ENCODE assay signal across 8 cellular contexts in genomic region chr1:246753670-246754535, GRCh38. TPM values are rescaled to one million over a fixed set of nuclear protein-coding genes. Genes with fewer than 3 reads are reported as not detected.
DNase-seq lines count a peak whose midpoint lies in the region; ATAC-seq and TF ChIP-seq lines count a peak whose summit lies in the region.

No MANE protein-coding gene starts in this region.

- H3K4me1 Mint-ChIP-seq in activated CD4-positive, alpha-beta memory T cell treated with anti-CD3 and anti-CD28 coated beads, Interleukin-2, amount 10 ng/mL, durations not matched to agents 7 days and 5 days, result no peaks in the 10 kb centered on the region
- H3K4me1 Mint-ChIP-seq in endodermal cell, result no peaks in the 10 kb centered on the region
- H3K4me1 Mint-ChIP-seq in stimulated activated effector memory CD8-positive, alpha-beta T cell treated with anti-CD3 and anti-CD28 coated beads, Interleukin-12 subunit alpha, Interleukin-12 subunit beta, amount 100 ng/mL, for 72 hours, result no peaks in the 10 kb centered on the region

- H3K27ac ChIP-seq in endodermal cell (ENCODE audit: low read depth, low read length), result no peak overlapping the region

- DNase-seq in AG09309 (ENCODE audit: low read depth) (peak; percentile 16), NCI-H345 treated with DMSO at 0.1 percent for 48 hours (lab: John Stamatoyannopoulos, UW; ENCODE audit: unreplicated experiment) (peak; percentile 6), endodermal cell (peak; percentile 95), myocyte (ENCODE audit: low read depth) (peak; percentile 68)
- DNase-seq in activated CD4-positive, alpha-beta memory T cell treated with anti-CD3 and anti-CD28 coated beads, Interleukin-2, amount 10 ng/mL, durations not matched to agents 7 days and 5 days, result peak; percentile 60
- peak; percentile 36 to 78 for DNase-seq in stimulated activated effector memory CD8-positive, alpha-beta T cell treated with anti-CD3 and anti-CD28 coated beads, Interleukin-12 subunit alpha, Interleukin-12 subunit beta, amount 100 ng/mL, for 72 hours (ENCODE audit: low spot score in 2 of 2)

- peaks cover 4% of the 10 kb centered on the region for H3K36me3 ChIP-seq in endodermal cell (ENCODE audit: control insufficient read depth, insufficient read depth, low read length)

- no peak overlapping the region for H3K4me3 ChIP-seq in AG09309 (ENCODE audit: control insufficient read depth, low read depth, low read length)
- no peak overlapping the region for H3K4me3 ChIP-seq in endodermal cell (ENCODE audit: low read length)

- no peaks in the 10 kb centered on the region for H3K27me3 Mint-ChIP-seq in activated CD4-positive, alpha-beta memory T cell treated with anti-CD3 and anti-CD28 coated beads, Interleukin-2, amount 10 ng/mL, durations not matched to agents 7 days and 5 days
- H3K27me3 Mint-ChIP-seq in endodermal cell (ENCODE audit: insufficient read depth), result no peaks in the 10 kb centered on the region

- H3K36me3 Mint-ChIP-seq in activated CD4-positive, alpha-beta memory T cell treated with anti-CD3 and anti-CD28 coated beads, Interleukin-2, amount 10 ng/mL, durations not matched to agents 7 days and 5 days (ENCODE audit: low read depth), result no peaks in the 10 kb centered on the region
- H3K36me3 Mint-ChIP-seq in endodermal cell (ENCODE audit: low read depth), result peaks cover 3% of the 10 kb centered on the region
- H3K36me3 Mint-ChIP-seq in stimulated activated effector memory CD8-positive, alpha-beta T cell treated with anti-CD3 and anti-CD28 coated beads, Interleukin-12 subunit alpha, Interleukin-12 subunit beta, amount 100 ng/mL, for 72 hours, result peaks cover 6% of the 10 kb centered on the region

- no peaks in the 10 kb centered on the region for H3K9me3 ChIP-seq in endodermal cell (ENCODE audit: control insufficient read depth, low read length)

- H3K9me3 Mint-ChIP-seq in activated CD4-positive, alpha-beta memory T cell treated with anti-CD3 and anti-CD28 coated beads, Interleukin-2, amount 10 ng/mL, durations not matched to agents 7 days and 5 days, result no peaks in the 10 kb centered on the region
- H3K9me3 Mint-ChIP-seq in endodermal cell, result no peaks in the 10 kb centered on the region
- no peaks in the 10 kb centered on the region for H3K9me3 Mint-ChIP-seq in stimulated activated effector memory CD8-positive, alpha-beta T cell treated with anti-CD3 and anti-CD28 coated beads, Interleukin-12 subunit alpha, Interleukin-12 subunit beta, amount 100 ng/mL, for 72 hours

- ATAC-seq in GM18519 (IDR thresholded peaks at IDR 0.05; ENCODE audit: low FRiP score, unreplicated experiment) (peak; percentile 62), HG03095 (IDR thresholded peaks at IDR 0.05; ENCODE audit: unreplicated experiment) (peak; percentile 95)
- ATAC-seq in stimulated activated effector memory CD8-positive, alpha-beta T cell treated with anti-CD3 and anti-CD28 coated beads, Interleukin-12 subunit alpha, Interleukin-12 subunit beta, amount 100 ng/mL, for 72 hours, result peak; percentile 79

- no peak overlapping the region for H3K27ac Mint-ChIP-seq in activated CD4-positive, alpha-beta memory T cell treated with anti-CD3 and anti-CD28 coated beads, Interleukin-2, amount 10 ng/mL, durations not matched to agents 7 days and 5 days
- no peak overlapping the region for H3K27ac Mint-ChIP-seq in endodermal cell
- H3K27ac Mint-ChIP-seq in stimulated activated effector memory CD8-positive, alpha-beta T cell treated with anti-CD3 and anti-CD28 coated beads, Interleukin-12 subunit alpha, Interleukin-12 subunit beta, amount 100 ng/mL, for 72 hours, result no peak overlapping the region

- H3K9ac ChIP-seq in endodermal cell (ENCODE audit: extremely low read depth, low read length, poor library complexity, severe bottlenecking), result no peak overlapping the region

- WGBS in endodermal cell (ENCODE audit: insufficient coverage in 1 of 2, insufficient read length in 1 of 2), 2 experiments, result 54 to 73% methylated on average over 11 to 22 of the region's 22 CpGs

- H3K27me3 ChIP-seq in endodermal cell (ENCODE audit: control insufficient read depth, insufficient read depth, low read length, poor library complexity, severe bottlenecking), result no peaks in the 10 kb centered on the region

- TF ChIP-seq CTCF in AG09309 (IDR thresholded peaks at IDR 0.05; ENCODE audit: control insufficient read depth, insufficient read depth, low read depth, low read length, missing control alignments) (peak; percentile 85), endodermal cell (conservative IDR thresholded peaks at IDR 0.05) (peak; percentile 88)

- no peak overlapping the region for H3K4me3 Mint-ChIP-seq in activated CD4-positive, alpha-beta memory T cell treated with anti-CD3 and anti-CD28 coated beads, Interleukin-2, amount 10 ng/mL, durations not matched to agents 7 days and 5 days
- H3K4me3 Mint-ChIP-seq in endodermal cell, result no peak overlapping the region
- H3K4me3 Mint-ChIP-seq in stimulated activated effector memory CD8-positive, alpha-beta T cell treated with anti-CD3 and anti-CD28 coated beads, Interleukin-12 subunit alpha, Interleukin-12 subunit beta, amount 100 ng/mL, for 72 hours, result no peak overlapping the region

- POLR2A ChIA-PET in activated CD4-positive, alpha-beta memory T cell treated with anti-CD3 and anti-CD28 coated beads, Interleukin-2, amount 10 ng/mL, durations not matched to agents 7 days and 5 days (lab: Charles Lee), result no interaction called here

- CTCF ChIA-PET in activated CD4-positive, alpha-beta memory T cell treated with anti-CD3 and anti-CD28 coated beads, Interleukin-2, amount 10 ng/mL, durations not matched to agents 7 days and 5 days (lab: Charles Lee), result interaction anchor here (0.6 to 1.2 kb wide), 4 partner anchors 65 to 1601 kb away, joined by 3 read pairs; no protein-coding TSS in a partner anchor

- H3K4me1 ChIP-seq in endodermal cell (ENCODE audit: control insufficient read depth, insufficient read depth, low read length), result no peaks in the 10 kb centered on the region

RNA-seq across cellular contexts. Expression of gene SCCPDH, which starts 29.7 kb away (rescaled TPM):
- total RNA-seq in activated CD4-positive, alpha-beta memory T cell treated with anti-CD3 and anti-CD28 coated beads, Interleukin-2, amount 10 ng/mL, durations not matched to agents 7 days and 5 days, result 1 to 10 TPM; 7.7 to 8.1 TPM
- 10 to 100 TPM; 25.1 to 28.9 TPM for total RNA-seq in endodermal cell
- 37.9 TPM for polyA plus RNA-seq in endodermal cell (2013, experiment 1 of 2)
- 34.1 TPM for polyA plus RNA-seq in endodermal cell (2013, experiment 2 of 2)
- 101 and 120 TPM in 2 replicates for total RNA-seq in myocyte
- polyA plus RNA-seq in myocyte (2012), result 53.9 TPM

Comparison
In these comparisons a context has a peak if more than half of its experiments do, and no peak if none do; other contexts are left out.
1. DNase-seq: peak in every context shown above with its lines; median percentile 95 in endodermal cell; 68 in myocyte; 60 in activated CD4-positive, alpha-beta memory T cell treated with anti-CD3 and anti-CD28 coated beads, Interleukin-2, amount 10 ng/mL, durations not matched to agents 7 days and 5 days; 57 in stimulated activated effector memory CD8-positive, alpha-beta T cell treated with anti-CD3 and anti-CD28 coated beads, Interleukin-12 subunit alpha, Interleukin-12 subunit beta, amount 100 ng/mL, for 72 hours; 16 in AG09309; 6 in NCI-H345 treated with DMSO at 0.1 percent for 48 hours.